In the genomic region with DNA sequence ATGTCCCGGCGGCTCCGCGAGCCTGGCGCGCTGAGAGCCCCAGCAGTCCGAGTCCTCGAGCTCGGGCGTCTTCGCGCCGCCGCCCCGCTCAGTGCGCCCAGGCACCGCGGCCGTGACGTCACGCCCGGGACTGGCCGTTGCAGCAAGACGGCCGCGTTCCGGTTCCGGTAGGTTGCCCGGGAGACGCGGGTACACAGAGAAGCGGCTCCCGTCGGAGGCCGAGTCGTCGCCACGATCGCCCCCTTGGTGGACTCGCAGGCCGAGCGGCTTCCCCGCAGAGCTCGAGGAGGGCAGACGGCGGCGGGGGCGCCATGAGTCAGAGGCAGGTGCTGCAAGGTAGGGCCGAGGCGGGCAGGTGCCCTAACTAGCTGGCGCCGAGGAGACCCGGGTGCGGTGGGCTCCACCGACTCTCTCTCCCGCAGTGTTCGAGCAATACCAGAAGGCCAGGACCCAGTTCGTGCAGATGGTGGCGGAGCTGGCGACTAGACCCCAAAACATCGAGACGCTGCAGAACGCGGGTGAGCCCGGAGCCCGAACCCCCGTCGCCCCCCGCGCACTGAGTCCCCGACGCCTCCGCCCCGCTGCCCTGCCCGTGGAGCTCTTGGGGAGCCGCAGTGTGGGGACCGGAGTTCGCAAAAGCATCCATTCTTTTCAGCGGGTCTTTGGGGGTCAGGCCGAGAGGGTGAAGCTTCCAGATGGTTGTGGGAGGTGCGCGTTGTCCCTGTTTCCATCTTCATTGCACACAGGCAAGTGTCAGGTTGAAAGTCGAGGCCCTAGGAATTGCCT, we compare ENCODE assay signal across 1 cellular context.
TF ChIP-seq lines count a peak whose summit lies in the region.

A gene (plus strand): TSS at position 196 of the 786 bp plus-strand sequence. CDS start 116 bp downstream, at position 312.

TF ChIP-seq in neural cell, 6 proteins besides CTCF, POLR2A, EP300 and RAD21 (continued from another document):
- TF ChIP-seq, protein P1, sequence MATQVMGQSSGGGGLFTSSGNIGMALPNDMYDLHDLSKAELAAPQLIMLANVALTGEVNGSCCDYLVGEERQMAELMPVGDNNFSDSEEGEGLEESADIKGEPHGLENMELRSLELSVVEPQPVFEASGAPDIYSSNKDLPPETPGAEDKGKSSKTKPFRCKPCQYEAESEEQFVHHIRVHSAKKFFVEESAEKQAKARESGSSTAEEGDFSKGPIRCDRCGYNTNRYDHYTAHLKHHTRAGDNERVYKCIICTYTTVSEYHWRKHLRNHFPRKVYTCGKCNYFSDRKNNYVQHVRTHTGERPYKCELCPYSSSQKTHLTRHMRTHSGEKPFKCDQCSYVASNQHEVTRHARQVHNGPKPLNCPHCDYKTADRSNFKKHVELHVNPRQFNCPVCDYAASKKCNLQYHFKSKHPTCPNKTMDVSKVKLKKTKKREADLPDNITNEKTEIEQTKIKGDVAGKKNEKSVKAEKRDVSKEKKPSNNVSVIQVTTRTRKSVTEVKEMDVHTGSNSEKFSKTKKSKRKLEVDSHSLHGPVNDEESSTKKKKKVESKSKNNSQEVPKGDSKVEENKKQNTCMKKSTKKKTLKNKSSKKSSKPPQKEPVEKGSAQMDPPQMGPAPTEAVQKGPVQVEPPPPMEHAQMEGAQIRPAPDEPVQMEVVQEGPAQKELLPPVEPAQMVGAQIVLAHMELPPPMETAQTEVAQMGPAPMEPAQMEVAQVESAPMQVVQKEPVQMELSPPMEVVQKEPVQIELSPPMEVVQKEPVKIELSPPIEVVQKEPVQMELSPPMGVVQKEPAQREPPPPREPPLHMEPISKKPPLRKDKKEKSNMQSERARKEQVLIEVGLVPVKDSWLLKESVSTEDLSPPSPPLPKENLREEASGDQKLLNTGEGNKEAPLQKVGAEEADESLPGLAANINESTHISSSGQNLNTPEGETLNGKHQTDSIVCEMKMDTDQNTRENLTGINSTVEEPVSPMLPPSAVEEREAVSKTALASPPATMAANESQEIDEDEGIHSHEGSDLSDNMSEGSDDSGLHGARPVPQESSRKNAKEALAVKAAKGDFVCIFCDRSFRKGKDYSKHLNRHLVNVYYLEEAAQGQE (IDR thresholded peaks at IDR 0.05; ENCODE audit: borderline replicate concordance) = no peak
- no peak for TF ChIP-seq TAF1 (IDR thresholded peaks at IDR 0.05; ENCODE audit: low read depth)
- TF ChIP-seq POLR2AphosphoS5 (IDR thresholded peaks at IDR 0.05) = no peak
- no peak for TF ChIP-seq SMC3 (conservative IDR thresholded peaks at IDR 0.05; ENCODE audit: poor library complexity)
